10 cellular contexts compared by ENCODE assay signal in genomic region chr17:28524476-28525415, GRCh38. TPM values are rescaled to one million over a fixed set of nuclear protein-coding genes. Genes with fewer than 3 reads are reported as not detected.
DNase-seq lines count a peak whose midpoint lies in the region; ATAC-seq and TF ChIP-seq lines count a peak whose summit lies in the region.
"Had no signal": no experiment of that assay in that cellular context is flagged by ENCODE, and none has a peak within 500 bp of the region (broad histone marks: within the 10 kb centered on the region; RNA-seq: fewer than 3 reads in every experiment).

No MANE protein-coding gene starts in this region.

- peaks cover 8 to 40% of the 10 kb centered on the region in 2 donors for H3K4me1 ChIP-seq in esophagus (ENCODE audit: control insufficient read depth in 2 of 2, insufficient read depth in 2 of 2, low read length in 1 of 2)

- peaks cover 0 to 2% of the 10 kb centered on the region in 2 donors for H3K36me3 ChIP-seq in esophagus (ENCODE audit: control insufficient read depth in 2 of 2, insufficient read depth in 2 of 2, low read length in 1 of 2)

- peaks cover 3% of the 10 kb centered on the region for H3K27me3 Mint-ChIP-seq in neural crest cell (ENCODE audit: low read depth)
- no peaks in the 10 kb centered on the region for H3K27me3 Mint-ChIP-seq in activated CD4-positive, alpha-beta T cell treated with anti-CD3 and anti-CD28 coated beads for 36 hours
- H3K27me3 Mint-ChIP-seq: activated naive CD8-positive, alpha-beta T cell treated with anti-CD3 and anti-CD28 coated beads for 36 hours had no signal

- H3K27ac Mint-ChIP-seq in neural crest cell (ENCODE audit: unreplicated experiment) = peak overlapping the region; percentile 19
- no peak overlapping the region for H3K27ac Mint-ChIP-seq in activated CD4-positive, alpha-beta T cell treated with anti-CD3 and anti-CD28 coated beads for 36 hours
- H3K27ac Mint-ChIP-seq: activated naive CD8-positive, alpha-beta T cell treated with anti-CD3 and anti-CD28 coated beads for 36 hours had no signal

- TF ChIP-seq CTCF in AG09319 (IDR thresholded peaks at IDR 0.05; ENCODE audit: low read depth, low read length) = no peak
- no peak for TF ChIP-seq CTCF in LNCaP clone FGC (IDR thresholded peaks at IDR 0.05; ENCODE audit: control insufficient read depth, extremely low read depth, insufficient read depth)
- no peak for TF ChIP-seq CTCF in neural crest cell (conservative IDR thresholded peaks at IDR 0.05)

- no peaks in the 10 kb centered on the region for H3K27me3 ChIP-seq in esophagus (ENCODE audit: control insufficient read depth in 1 of 2, insufficient read depth in 2 of 2, low read length in 2 of 2)

- no peaks in the 10 kb centered on the region for H3K9me3 Mint-ChIP-seq in neural crest cell
- no peaks in the 10 kb centered on the region for H3K9me3 Mint-ChIP-seq in activated CD4-positive, alpha-beta T cell treated with anti-CD3 and anti-CD28 coated beads for 36 hours (ENCODE audit: low read depth)
- H3K9me3 Mint-ChIP-seq: activated naive CD8-positive, alpha-beta T cell treated with anti-CD3 and anti-CD28 coated beads for 36 hours had no signal

- peak overlapping the region; percentile 81 to 91 for H3K27ac ChIP-seq in esophagus (ENCODE audit: low read depth in 2 of 2, low read length in 1 of 2)

- no peak for ATAC-seq in GM21526 (IDR thresholded peaks at IDR 0.05; ENCODE audit: low FRiP score, unreplicated experiment)
- no peak for ATAC-seq in activated CD4-positive, alpha-beta T cell treated with anti-CD3 and anti-CD28 coated beads for 36 hours
- no peak for ATAC-seq in left ventricle myocardium superior

- H3K4me3 ChIP-seq in LNCaP clone FGC (ENCODE audit: low read depth, low read length) = no peak overlapping the region
- no peak overlapping the region for H3K4me3 ChIP-seq in esophagus (ENCODE audit: low read depth in 1 of 2, low read length in 2 of 2)

- no peaks in the 10 kb centered on the region for H3K36me3 Mint-ChIP-seq in neural crest cell (ENCODE audit: low read depth)
- no peaks in the 10 kb centered on the region for H3K36me3 Mint-ChIP-seq in activated CD4-positive, alpha-beta T cell treated with anti-CD3 and anti-CD28 coated beads for 36 hours (ENCODE audit: low read depth)
- H3K36me3 Mint-ChIP-seq: activated naive CD8-positive, alpha-beta T cell treated with anti-CD3 and anti-CD28 coated beads for 36 hours had no signal

- CTCF ChIA-PET in activated CD4-positive, alpha-beta T cell treated with anti-CD3 and anti-CD28 coated beads for 36 hours (lab: Charles Lee) = no interaction called here

- no peak overlapping the region for H3K4me3 Mint-ChIP-seq in neural crest cell
- H3K4me3 Mint-ChIP-seq in activated CD4-positive, alpha-beta T cell treated with anti-CD3 and anti-CD28 coated beads for 36 hours = no peak overlapping the region
- H3K4me3 Mint-ChIP-seq: activated naive CD8-positive, alpha-beta T cell treated with anti-CD3 and anti-CD28 coated beads for 36 hours had no signal

- no peaks in the 10 kb centered on the region for H3K4me1 Mint-ChIP-seq in neural crest cell
- no peaks in the 10 kb centered on the region for H3K4me1 Mint-ChIP-seq in activated CD4-positive, alpha-beta T cell treated with anti-CD3 and anti-CD28 coated beads for 36 hours

- WGBS in esophagus, 2 donors = 82 to 84% methylated on average over 25 of the region's 25 CpGs

- no peaks in the 10 kb centered on the region for H3K9me3 ChIP-seq in esophagus (ENCODE audit: control insufficient read depth in 2 of 2, insufficient read depth in 1 of 2, low read depth in 1 of 2, low read length in 1 of 2)

- DNase-seq in AG09319 (ENCODE audit: extremely low read depth, low read depth) (peak; percentile 4), LNCaP clone FGC (ENCODE audit: low read depth) (peak; percentile 83), neural crest cell (ENCODE audit: low read depth, low spot score) (no peak), left ventricle myocardium superior (no peak)
- DNase-seq in activated CD4-positive, alpha-beta T cell treated with anti-CD3 and anti-CD28 coated beads for 36 hours = no peak
- no peak for DNase-seq in activated effector memory CD4-positive, alpha-beta T cell treated with anti-CD3 and anti-CD28 coated beads, Interleukin-2, amount 50 U/mL, for 16 hours
- DNase-seq: activated naive CD8-positive, alpha-beta T cell treated with anti-CD3 and anti-CD28 coated beads for 36 hours had no signal

- POLR2A ChIA-PET in activated CD4-positive, alpha-beta T cell treated with anti-CD3 and anti-CD28 coated beads for 36 hours (lab: Charles Lee) = no interaction called here

- intact Hi-C loops in activated CD4-positive, alpha-beta T cell treated with anti-CD3 and anti-CD28 coated beads for 36 hours (cut with DNase I, micrococcal nuclease) = no loop called here
- intact Hi-C loops in left ventricle myocardium superior (cut with micrococcal nuclease) = no loop called here

RNA-seq across cellular contexts. Expression of gene FOXN1, which starts 18.6 kb away (rescaled TPM):
- 10 to 100 TPM in 1 of 2 donors, 1 to 10 TPM in 1; 8.8 to 10.6 TPM for polyA plus RNA-seq in esophagus
- not detected in 2 replicates for total RNA-seq in neural crest cell
- not detected for total RNA-seq in activated CD4-positive, alpha-beta T cell treated with anti-CD3 and anti-CD28 coated beads for 36 hours
- total RNA-seq in left ventricle myocardium superior = not detected
- total RNA-seq: activated naive CD8-positive, alpha-beta T cell treated with anti-CD3 and anti-CD28 coated beads for 36 hours; LHCN-M2 had no signal

RNA-seq across cellular contexts. Expression of gene UNC119, which starts 27.7 kb away (rescaled TPM):
- 10 to 100 TPM; 15.3 to 20.1 TPM for polyA plus RNA-seq in esophagus
- total RNA-seq in neural crest cell (59.1 and 63.5 TPM in 2 replicates), left ventricle myocardium superior (22.2 TPM)
- 10 to 100 TPM; 35.9 to 48.7 TPM for total RNA-seq in activated CD4-positive, alpha-beta T cell treated with anti-CD3 and anti-CD28 coated beads for 36 hours

RNA-seq across cellular contexts. Expression of gene PIGS, which starts 46.6 kb away (rescaled TPM):
- 10 to 100 TPM in 1 of 2 donors, 1 to 10 TPM in 1; 9.8 to 30.7 TPM for polyA plus RNA-seq in esophagus
- total RNA-seq in neural crest cell (63.5 and 71.1 TPM in 2 replicates), left ventricle myocardium superior (45.0 TPM)
- total RNA-seq in activated CD4-positive, alpha-beta T cell treated with anti-CD3 and anti-CD28 coated beads for 36 hours = 10 to 100 TPM; 38.7 to 41.4 TPM

RNA-seq across cellular contexts. Expression of gene SLC13A2, which starts 51.3 kb away (rescaled TPM):
- under 1 TPM in 1 of 2 donors, not detected in 1; 0.02 TPM for polyA plus RNA-seq in esophagus
- not detected in 2 replicates for total RNA-seq in neural crest cell
- not detected for total RNA-seq in activated CD4-positive, alpha-beta T cell treated with anti-CD3 and anti-CD28 coated beads for 36 hours
- total RNA-seq in left ventricle myocardium superior = not detected
- total RNA-seq: activated naive CD8-positive, alpha-beta T cell treated with anti-CD3 and anti-CD28 coated beads for 36 hours; LHCN-M2 had no signal

RNA-seq across cellular contexts. Expression of gene ALDOC, which starts 51.9 kb away (rescaled TPM):
- polyA plus RNA-seq in esophagus = 10 to 100 TPM; 21.3 to 24.0 TPM
- total RNA-seq in neural crest cell (16.1 and 22.2 TPM in 2 replicates), left ventricle myocardium superior (380 TPM)
- total RNA-seq in activated CD4-positive, alpha-beta T cell treated with anti-CD3 and anti-CD28 coated beads for 36 hours = 100 to 1,000 TPM; 131 to 133 TPM

Comparison
In these comparisons a context has a peak if more than half of its experiments do, and no peak if none do; other contexts are left out.
1. DNase-seq: peak in AG09319 (single experiment) and LNCaP clone FGC (single experiment); none in neural crest cell (single experiment), activated CD4-positive, alpha-beta T cell treated with anti-CD3 and anti-CD28 coated beads for 36 hours (single experiment), left ventricle myocardium superior (single experiment) and activated effector memory CD4-positive, alpha-beta T cell treated with anti-CD3 and anti-CD28 coated beads, Interleukin-2, amount 50 U/mL, for 16 hours (single experiment).